ENCODE assay signal across 18 cellular contexts in the genomic region with DNA sequence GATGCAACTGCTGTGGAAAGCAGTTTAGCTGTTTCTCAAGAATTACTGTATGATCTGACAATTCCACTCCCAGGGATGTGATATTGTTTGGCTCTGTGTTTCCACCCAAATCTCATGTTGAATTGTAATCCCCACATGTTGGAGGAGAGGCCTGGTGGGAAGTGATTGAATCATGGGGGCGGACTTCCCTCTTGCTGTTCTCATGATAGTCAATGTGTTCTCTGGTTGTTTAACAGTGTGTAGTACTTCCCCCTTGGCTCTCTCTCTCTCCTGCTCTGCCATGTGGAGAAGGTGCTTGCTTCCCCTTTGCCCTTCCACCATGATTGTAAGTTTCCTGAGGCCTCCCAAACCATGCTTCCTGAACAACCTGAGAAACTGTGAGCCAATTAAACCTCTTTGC.
DNase-seq lines count a peak whose midpoint lies in the region; ATAC-seq lines count a peak whose summit lies in the region.
"Had no signal": no experiment of that assay in that cellular context is flagged by ENCODE, and none has a peak within 500 bp of the region (broad histone marks: within the 10 kb centered on the region; RNA-seq: fewer than 3 reads in every experiment).

No MANE protein-coding gene starts in this region.

- ATAC-seq in HG03520 (IDR thresholded peaks at IDR 0.05; ENCODE audit: unreplicated experiment) (no peak), GM21515 (IDR thresholded peaks at IDR 0.05; ENCODE audit: unreplicated experiment) (no peak)
- ATAC-seq: GM12878 had no signal

- DNase-seq in NOMO-1 treated with DMSO at 0.1 percent for 48 hours (lab: John Stamatoyannopoulos, UW; ENCODE audit: unreplicated experiment) (peak; percentile 5), NOMO-1 (lab: John Stamatoyannopoulos, UW; ENCODE audit: unreplicated experiment in 2 of 2) (no peak), Kasumi-1 (lab: John Stamatoyannopoulos, UW) (peak; percentile 18 to 21), OCI-M1 (lab: John Stamatoyannopoulos, UW) (peak; percentile 18), islet precursor cell (peak; percentile 13), mesenteric fat pad (ENCODE audit: low spot score) (no peak)
- DNase-seq: DMS 273 treated with DMSO at 0.1 percent for 48 hours, GDM1, H9, NCI-H1105, NCI-H1694, NCI-H2107, NCI-H226, NCI-H524 treated with DMSO at 0.1 percent for 48 hours, PC-9 had no signal

Comparison
In these comparisons a context has a peak if more than half of its experiments do, and no peak if none do; other contexts are left out.
1. DNase-seq: peak in NOMO-1 treated with DMSO at 0.1 percent for 48 hours (single experiment), Kasumi-1 (2 of 2), OCI-M1 (single experiment) and islet precursor cell (single experiment); none in NOMO-1 (0 of 2) and mesenteric fat pad (single experiment).